ENCODE assay signal across 9 cellular contexts in genomic region chr10:66244953-66245352, GRCh38.
"Had no signal": no experiment of that assay in that cellular context is flagged by ENCODE, and none has a peak within 500 bp of the region (broad histone marks: within the 10 kb centered on the region; RNA-seq: fewer than 3 reads in every experiment).

No MANE protein-coding gene starts in this region.

- H3K4me3 ChIP-seq: GM23338, HAP-1 had no signal

- ATAC-seq: GM23338, HCT116, HepG2 had no signal

- H2AFZ ChIP-seq: GM23338 had no signal

- H3K27ac ChIP-seq: HL-60, KMS-11 had no signal

- FAIRE-seq: HepG2 had no signal

- H3K9ac ChIP-seq: KMS-11 had no signal

- DNase-seq: H7, HFFc6, KBM-7 had no signal

- H3K9me3 ChIP-seq: HAP-1 had no signal

- H3K36me3 ChIP-seq: HAP-1 had no signal

- H3K4me2 ChIP-seq: GM23338, KMS-11 had no signal
